ENCODE assay signal across 3 cellular contexts in genomic region chr19:51318687-51319675, GRCh38.
TF ChIP-seq lines count a peak whose summit lies in the region.

No MANE protein-coding gene starts in this region.

TF ChIP-seq in SK-N-SH, 30 proteins besides CTCF, POLR2A, EP300 and RAD21:
- TF ChIP-seq REST (IDR thresholded peaks at IDR 0.05; ENCODE audit: low read depth, low read length) = peak; percentile 86
- TF ChIP-seq MXI1 (IDR thresholded peaks at IDR 0.05; ENCODE audit: low read depth, low read length) = no peak
- no peak for TF ChIP-seq FOXJ3 (CRISPR knock-in tag; IDR thresholded peaks at IDR 0.05)
- TF ChIP-seq ELF1 (IDR thresholded peaks at IDR 0.05) = no peak

TF ChIP-seq in SK-N-SH treated with all-trans-retinoic acid at 6 μM for 48 hours, 23 proteins besides CTCF, POLR2A, EP300 and RAD21:
- no peak for TF ChIP-seq OSR1 (CRISPR knock-in tag; IDR thresholded peaks at IDR 0.05)
- TF ChIP-seq PPARA (CRISPR knock-in tag; IDR thresholded peaks at IDR 0.05; ENCODE audit: borderline replicate concordance) = no peak
- TF ChIP-seq, protein P1, sequence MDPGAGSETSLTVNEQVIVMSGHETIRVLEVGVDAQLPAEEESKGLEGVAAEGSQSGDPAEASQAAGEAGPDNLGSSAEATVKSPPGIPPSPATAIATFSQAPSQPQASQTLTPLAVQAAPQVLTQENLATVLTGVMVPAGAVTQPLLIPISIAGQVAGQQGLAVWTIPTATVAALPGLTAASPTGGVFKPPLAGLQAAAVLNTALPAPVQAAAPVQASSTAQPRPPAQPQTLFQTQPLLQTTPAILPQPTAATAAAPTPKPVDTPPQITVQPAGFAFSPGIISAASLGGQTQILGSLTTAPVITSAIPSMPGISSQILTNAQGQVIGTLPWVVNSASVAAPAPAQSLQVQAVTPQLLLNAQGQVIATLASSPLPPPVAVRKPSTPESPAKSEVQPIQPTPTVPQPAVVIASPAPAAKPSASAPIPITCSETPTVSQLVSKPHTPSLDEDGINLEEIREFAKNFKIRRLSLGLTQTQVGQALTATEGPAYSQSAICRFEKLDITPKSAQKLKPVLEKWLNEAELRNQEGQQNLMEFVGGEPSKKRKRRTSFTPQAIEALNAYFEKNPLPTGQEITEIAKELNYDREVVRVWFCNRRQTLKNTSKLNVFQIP (CRISPR knock-in tag; IDR thresholded peaks at IDR 0.05; ENCODE audit: borderline replicate concordance, low read depth) = no peak
- TF ChIP-seq CSDC2 (CRISPR knock-in tag; IDR thresholded peaks at IDR 0.05) = no peak
- TF ChIP-seq TCF4 (CRISPR knock-in tag; IDR thresholded peaks at IDR 0.05; ENCODE audit: borderline replicate concordance) = no peak
- no peak for TF ChIP-seq SNAI2 (CRISPR knock-in tag; IDR thresholded peaks at IDR 0.05)
- TF ChIP-seq GLIS3 (CRISPR knock-in tag; IDR thresholded peaks at IDR 0.05) = no peak
- no peak for TF ChIP-seq ZNF70 (CRISPR knock-in tag; IDR thresholded peaks at IDR 0.05)

TF ChIP-seq in H1, 55 proteins besides CTCF, POLR2A, EP300 and RAD21:
- TF ChIP-seq, protein P2, sequence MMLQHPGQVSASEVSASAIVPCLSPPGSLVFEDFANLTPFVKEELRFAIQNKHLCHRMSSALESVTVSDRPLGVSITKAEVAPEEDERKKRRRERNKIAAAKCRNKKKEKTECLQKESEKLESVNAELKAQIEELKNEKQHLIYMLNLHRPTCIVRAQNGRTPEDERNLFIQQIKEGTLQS (IDR thresholded peaks at IDR 0.05; ENCODE audit: insufficient read depth, low read depth, low read length) = no peak
- TF ChIP-seq GABPA (IDR thresholded peaks at IDR 0.05; ENCODE audit: borderline replicate concordance, insufficient read depth, low read length) = no peak
